ENCODE assay signal across 17 cellular contexts in genomic region chr2:173822889-173823485, GRCh38.
DNase-seq lines count a peak whose midpoint lies in the region; ATAC-seq and FAIRE-seq lines count a peak whose summit lies in the region.
"Had no signal": no experiment of that assay in that cellular context is flagged by ENCODE, and none has a peak within 500 bp of the region (broad histone marks: within the 10 kb centered on the region; RNA-seq: fewer than 3 reads in every experiment).

No MANE protein-coding gene starts in this region.

- H3K9me3 Mint-ChIP-seq in stimulated activated naive B cell treated with anti-CD40 and anti-IgM and Interleukin-4, amounts not matched to agents 10 μg/mL and 1 μg/mL and 100 μg/mL, for 72 hours, result no peaks in the 10 kb centered on the region
- H3K9me3 Mint-ChIP-seq: CD4-positive, alpha-beta T cell; IgD-negative memory B cell had no signal

- ATAC-seq in HG03432 (IDR thresholded peaks at IDR 0.05; ENCODE audit: unreplicated experiment) (peak; percentile 43), GM21528 (IDR thresholded peaks at IDR 0.05; ENCODE audit: low FRiP score, unreplicated experiment) (no peak)
- ATAC-seq in stimulated activated naive B cell treated with anti-CD40 and anti-IgM and Interleukin-4, amounts not matched to agents 10 μg/mL and 1 μg/mL and 100 μg/mL, for 72 hours (replicated peaks), result peak; percentile 50 to 68
- ATAC-seq: HCT116 had no signal

- peak overlapping the region; percentile 44 for H3K27ac Mint-ChIP-seq in stimulated activated naive B cell treated with anti-CD40 and anti-IgM and Interleukin-4, amounts not matched to agents 10 μg/mL and 1 μg/mL and 100 μg/mL, for 72 hours
- H3K27ac Mint-ChIP-seq: B cell; CD4-positive, alpha-beta T cell had no signal

- no peaks in the 10 kb centered on the region for H3K36me3 Mint-ChIP-seq in stimulated activated naive B cell treated with anti-CD40 and anti-IgM and Interleukin-4, amounts not matched to agents 10 μg/mL and 1 μg/mL and 100 μg/mL, for 72 hours
- H3K36me3 Mint-ChIP-seq: IgD-negative memory B cell had no signal

- H3K4me1 Mint-ChIP-seq in stimulated activated naive B cell treated with anti-CD40 and anti-IgM and Interleukin-4, amounts not matched to agents 10 μg/mL and 1 μg/mL and 100 μg/mL, for 72 hours, result peaks cover 3 to 6% of the 10 kb centered on the region in 2 donors
- H3K4me1 Mint-ChIP-seq: B cell had no signal

- DNase-seq in NCI-H2171 treated with DMSO at 0.1 percent for 48 hours (lab: John Stamatoyannopoulos, UW) (peak; percentile 69), NCI-H2171 (lab: John Stamatoyannopoulos, UW) (no peak), left kidney (ENCODE audit: low read depth, low spot score) (peak; percentile 92), frontal cortex (ENCODE audit: low spot score in 2 of 2) (no peak), GM19240 (ENCODE audit: insufficient read length, low spot score) (no peak)
- DNase-seq in stimulated activated naive B cell treated with anti-CD40 and anti-IgM and Interleukin-4, amounts not matched to agents 10 μg/mL and 1 μg/mL and 100 μg/mL, for 72 hours, result no peak
- DNase-seq: C1 segment of cervical spinal cord; CD4-positive, alpha-beta T cell had no signal

- no peak for FAIRE-seq in frontal cortex (lab: Jason Lieb, UNC)
- FAIRE-seq: A204.1, GM12892, GM19239, H54 had no signal

- no peak overlapping the region for H3K4me3 Mint-ChIP-seq in stimulated activated naive B cell treated with anti-CD40 and anti-IgM and Interleukin-4, amounts not matched to agents 10 μg/mL and 1 μg/mL and 100 μg/mL, for 72 hours
- H3K4me3 Mint-ChIP-seq: B cell; CD4-positive, alpha-beta T cell had no signal

- peaks cover 31 to 33% of the 10 kb centered on the region in 2 donors for H3K27me3 Mint-ChIP-seq in stimulated activated naive B cell treated with anti-CD40 and anti-IgM and Interleukin-4, amounts not matched to agents 10 μg/mL and 1 μg/mL and 100 μg/mL, for 72 hours

Comparison
In these comparisons a context has a peak if more than half of its experiments do, and no peak if none do; other contexts are left out.
1. DNase-seq: peak in NCI-H2171 treated with DMSO at 0.1 percent for 48 hours (single experiment) and left kidney (single experiment); none in NCI-H2171 (single experiment), stimulated activated naive B cell treated with anti-CD40 and anti-IgM and Interleukin-4, amounts not matched to agents 10 μg/mL and 1 μg/mL and 100 μg/mL, for 72 hours (single experiment), frontal cortex (0 of 2) and GM19240 (single experiment).